ENCODE assay signal across 8 cellular contexts in the genomic region with DNA sequence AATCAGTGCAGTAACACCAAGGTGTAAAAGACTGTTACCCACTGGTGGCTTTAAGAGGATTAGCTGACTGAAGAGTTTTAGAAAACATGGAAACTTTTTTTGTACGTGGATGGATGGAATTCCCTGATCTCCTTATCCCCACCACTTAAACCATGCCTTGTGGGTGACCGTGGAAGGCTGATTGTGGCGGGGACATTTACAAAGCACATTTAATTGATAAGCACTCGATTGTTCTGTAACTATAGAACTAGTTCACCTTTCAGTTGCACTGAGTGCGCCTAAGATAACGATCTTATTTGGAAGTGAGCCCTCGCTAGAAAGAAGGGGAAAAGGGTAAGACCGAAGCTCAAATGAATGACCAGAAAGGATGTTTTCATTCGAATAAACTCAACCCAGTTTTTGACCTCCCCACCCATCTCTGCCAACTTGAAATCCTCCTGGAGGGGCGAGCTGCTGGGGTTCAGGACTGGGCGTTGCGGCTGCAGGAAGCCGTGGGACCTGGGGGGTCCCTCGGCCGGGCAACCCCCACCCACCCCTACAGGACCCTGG. TPM values are rescaled to one million over a fixed set of nuclear protein-coding genes. Genes with fewer than 3 reads are reported as not detected.
A peak's percentile ranks its signal among the peaks of the same experiment; 100 is the strongest.
DNase-seq lines count a peak whose midpoint lies in the region; ATAC-seq and TF ChIP-seq lines count a peak whose summit lies in the region.

No MANE protein-coding gene starts in this region.

- POLR2A ChIA-PET in naive thymus-derived CD8-positive, alpha-beta T cell (lab: Charles Lee), result interaction anchor here (0.8 to 14.3 kb wide), 15 partner anchors 10 to 149 kb away, joined by 3 to 368 read pairs (median 17); partner anchors contain the start of gene GNS

- H3K27ac ChIP-seq in heart left ventricle (peak overlapping the region; percentile 90 to 99 (median 97)), ectodermal cell (ENCODE audit: insufficient read depth, low read depth, low read length, poor library complexity, severe bottlenecking) (peak overlapping the region; percentile 74)

- peak overlapping the region; percentile 85 to 98 (median 92) for H3K4me3 Mint-ChIP-seq in naive thymus-derived CD8-positive, alpha-beta T cell

- 0 to 2% (median 1%) methylated on average over 15 of the region's 15 CpGs for WGBS in heart left ventricle, 4 donors
- WGBS in ectodermal cell, 2 experiments, result 0% methylated on average over 14 to 15 of the region's 15 CpGs

- no peak for TF ChIP-seq CTCF in heart left ventricle (IDR thresholded peaks at IDR 0.05)

- H3K27me3 ChIP-seq in heart left ventricle, result no peaks in the 10 kb centered on the region
- H3K27me3 ChIP-seq in ectodermal cell (ENCODE audit: control insufficient read depth, insufficient read depth, low read length, poor library complexity, severe bottlenecking), result no peaks in the 10 kb centered on the region

- H3K4me1 Mint-ChIP-seq in naive thymus-derived CD8-positive, alpha-beta T cell, result peaks cover 8 to 40% (median 37%) of the 10 kb centered on the region in 4 donors

- H3K27me3 Mint-ChIP-seq in naive thymus-derived CD8-positive, alpha-beta T cell, result no peaks in the 10 kb centered on the region

- intact Hi-C loops in heart left ventricle (cut with DNase I) (loop anchor here (1.0 to 10.0 kb wide), 16 partner anchors 32 to 155 kb away; partner anchors contain the start of gene TBK1 (in 1 of the 10)), Right ventricle myocardium superior (cut with DNase I) (loop anchor here (5.0 kb wide), 2 partner anchors 57 to 88 kb away; no protein-coding TSS in a partner anchor)

- peaks cover 0 to 21% (median 3%) of the 10 kb centered on the region in 3 donors for H3K36me3 Mint-ChIP-seq in naive thymus-derived CD8-positive, alpha-beta T cell

- H3K4me1 ChIP-seq in heart left ventricle, result peaks cover 0 to 31% (median 18%) of the 10 kb centered on the region in 12 donors
- H3K4me1 ChIP-seq in ectodermal cell (ENCODE audit: control insufficient read depth, insufficient read depth, low read length), result no peaks in the 10 kb centered on the region

- ATAC-seq in heart left ventricle (no peak), Right ventricle myocardium superior (ENCODE audit: poor library complexity) (no peak), GM19328 (IDR thresholded peaks at IDR 0.05; ENCODE audit: unreplicated experiment) (no peak)
- peak; percentile 6 to 12 for ATAC-seq in naive thymus-derived CD8-positive, alpha-beta T cell

- no peaks in the 10 kb centered on the region for H3K9me3 ChIP-seq in heart left ventricle
- no peaks in the 10 kb centered on the region for H3K9me3 ChIP-seq in ectodermal cell (ENCODE audit: control insufficient read depth, low read length)

- H3K9me3 Mint-ChIP-seq in naive thymus-derived CD8-positive, alpha-beta T cell, result no peaks in the 10 kb centered on the region

- peak overlapping the region; percentile 67 to 99 (median 96) for H3K4me3 ChIP-seq in heart left ventricle
- peak overlapping the region; percentile 80 for H3K4me3 ChIP-seq in ectodermal cell (ENCODE audit: insufficient read depth, low read depth, low read length)

- no peak for DNase-seq in heart left ventricle
- DNase-seq in Right ventricle myocardium superior, result no peak
- peak; percentile 24 for DNase-seq in RPMI7951 (ENCODE audit: low read depth)
- DNase-seq in naive thymus-derived CD8-positive, alpha-beta T cell, result peak in 3 of 10 donors; percentile 37 to 40 (median 39)
- DNase-seq in hippocampal formation (lab: John Stamatoyannopoulos, UW), result no peak
- DNase-seq in NCI-H2029 treated with DMSO at 0.1 percent for 48 hours (lab: John Stamatoyannopoulos, UW), result no peak

- TF ChIP-seq POLR2A in heart left ventricle (IDR thresholded peaks at IDR 0.05), result no peak

- H3K36me3 ChIP-seq in heart left ventricle, result peaks cover 0 to 8% (median 0%) of the 10 kb centered on the region in 9 donors
- no peaks in the 10 kb centered on the region for H3K36me3 ChIP-seq in ectodermal cell (ENCODE audit: control insufficient read depth, insufficient read depth, low read length)

- peak overlapping the region; percentile 77 to 98 (median 96) for H3K27ac Mint-ChIP-seq in naive thymus-derived CD8-positive, alpha-beta T cell

RNA-seq across cellular contexts. Expression of gene RASSF3, which starts 0.7 kb away (rescaled TPM):
- 100 to 1,000 TPM in 4 of 9 donors, 10 to 100 TPM in 5; 59.7 to 116 (median 93.4) TPM for total RNA-seq in heart left ventricle
- polyA plus RNA-seq in heart left ventricle, result 10 to 100 TPM; 32.8 to 55.4 TPM
- 117 TPM for total RNA-seq in Right ventricle myocardium superior
- total RNA-seq in RPMI7951 (2014; rRNA removed; shearing (Covaris generic)), result 12.4 and 15.2 TPM in 2 replicates
- 28.0 TPM for polyA plus RNA-seq in ectodermal cell (2013, experiment 1 of 4)
- polyA plus RNA-seq in ectodermal cell (2013, experiment 2 of 4), result 25.1 TPM
- 17.1 TPM for polyA plus RNA-seq in ectodermal cell (2013, experiment 3 of 4)
- polyA plus RNA-seq in ectodermal cell (2013, experiment 4 of 4), result 20.1 TPM
- 100 to 1,000 TPM; 172 to 177 TPM for total RNA-seq in naive thymus-derived CD8-positive, alpha-beta T cell
- polyA plus RNA-seq in naive thymus-derived CD8-positive, alpha-beta T cell, result 1 to 10 TPM; 5.5 to 7.8 (median 5.7) TPM

Comparison
In these comparisons a context has a peak if more than half of its experiments do, and no peak if none do; other contexts are left out.
1. ATAC-seq: peak in naive thymus-derived CD8-positive, alpha-beta T cell (2 of 2); none in heart left ventricle (0 of 4), Right ventricle myocardium superior (single experiment) and GM19328 (single experiment).